In the genomic region with DNA sequence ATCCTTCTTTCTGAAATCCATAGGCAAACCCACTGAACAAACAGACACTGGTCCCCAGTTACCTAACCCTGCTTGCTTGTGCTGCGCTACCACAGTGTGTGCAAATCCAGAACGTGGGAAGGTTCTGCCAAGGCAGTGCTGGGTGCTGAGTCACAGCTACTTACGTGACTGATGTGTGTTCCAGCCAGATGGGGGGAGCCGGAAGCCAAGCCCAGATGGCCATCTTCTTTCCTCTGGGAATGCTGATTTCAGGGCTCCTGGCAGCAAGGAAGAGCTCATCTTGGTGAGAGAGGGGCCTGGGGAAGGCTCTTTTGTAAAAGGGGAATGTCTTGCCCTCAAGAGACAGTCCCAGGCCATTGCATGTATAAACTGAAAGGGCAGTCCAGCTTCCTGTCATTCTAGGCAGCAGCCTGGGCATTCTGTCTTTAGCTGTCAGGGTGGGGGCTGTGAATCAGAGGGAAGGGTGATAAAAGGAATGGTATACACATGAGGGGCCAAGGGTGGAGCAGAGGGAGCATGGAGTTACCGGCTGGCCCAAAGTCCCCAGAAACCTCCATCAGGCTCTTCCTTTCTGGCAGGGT, we compare ENCODE assay signal across 8 cellular contexts. TPM values are rescaled to one million over a fixed set of nuclear protein-coding genes. Genes with fewer than 3 reads are reported as not detected.
DNase-seq lines count a peak whose midpoint lies in the region; ATAC-seq and TF ChIP-seq lines count a peak whose summit lies in the region.

No MANE protein-coding gene starts in this region.

- peaks cover 22% of the 10 kb centered on the region; the same call in 1 of the 2 replicates for H3K36me3 ChIP-seq in IMR-90 (ENCODE audit: control insufficient read depth, insufficient read depth, low read length)
- no peaks in the 10 kb centered on the region for H3K36me3 ChIP-seq in brain microvascular endothelial cell (replicated peaks)

- DNase-seq in IMR-90 = peak; percentile 98
- DNase-seq in brain microvascular endothelial cell = peak; percentile 97
- DNase-seq in kidney tubule cell (ENCODE audit: low spot score) = peak; percentile 86
- DNase-seq in superior temporal gyrus (ENCODE audit: extremely low spot score) = peak; percentile 83
- no peak for DNase-seq in mesothelial cell of epicardium (ENCODE audit: low spot score in 2 of 2, unreplicated experiment in 2 of 2)
- DNase-seq in activated CD4-positive, alpha-beta T cell treated with anti-CD3 and anti-CD28 coated beads for 48 hours = no peak
- no peak for DNase-seq in activated T-cell treated with anti-CD3 and anti-CD28 coated beads, Interleukin-2, amount 50 U/mL, for 72 hours

- H3K27ac ChIP-seq in IMR-90 (ENCODE audit: insufficient read depth, low read length) = peak overlapping the region; percentile 69
- peak overlapping the region; percentile 70 for H3K27ac ChIP-seq in brain microvascular endothelial cell

- dilution Hi-C loops in IMR-90 (cut with HindIII; ENCODE audit: low sequenced_read_pairs, unreplicated experiment) = no loop called here

- peaks cover 0 to 9% of the 10 kb centered on the region in 2 experiments; a peak in 1 of 4 replicates for H3K79me1 ChIP-seq in IMR-90 (ENCODE audit: low read depth in 1 of 2, low read length in 2 of 2)

- CTCF ChIA-PET in IMR-90 (lab: Yijun Ruan, JAX) = interaction anchor here (0.6 to 1.1 kb wide), 3 partner anchors 9 to 53 kb away, joined by 3 to 13 read pairs (median 6); no protein-coding TSS in a partner anchor

- H3K18ac ChIP-seq in IMR-90 (ENCODE audit: low read depth, low read length) = peak overlapping the region; percentile 78

- H3K9me3 Mint-ChIP-seq in mesothelial cell of epicardium = no peaks in the 10 kb centered on the region
- no peaks in the 10 kb centered on the region for H3K9me3 Mint-ChIP-seq in activated T-cell treated with anti-CD3 and anti-CD28 coated beads, Interleukin-2, amount 50 U/mL, for 72 hours

- peak overlapping the region; percentile 74 for H4K5ac ChIP-seq in IMR-90 (ENCODE audit: low read depth, low read length)

- H3K4me3 ChIP-seq in IMR-90 (ENCODE audit: insufficient read depth, low read depth, low read length) (no peak overlapping the region), brain microvascular endothelial cell (ENCODE audit: low read depth, low read length) (no peak overlapping the region)

- peak overlapping the region; percentile 85 for H2AK9ac ChIP-seq in IMR-90 (replicated peaks; ENCODE audit: low read depth, low read length, poor library complexity)

- 30% methylated on average over 2 of the region's 5 CpGs; no CpG with 5 or more reads in 1 of the 2 experiments for WGBS in IMR-90 (ENCODE audit: extremely low coverage in 2 of 2, insufficient read length in 1 of 2), 2 experiments

- H2BK120ac ChIP-seq in IMR-90 (ENCODE audit: low read depth, low read length) = peak overlapping the region; percentile 86

- peaks cover 23% of the 10 kb centered on the region; the same call in 1 of the 2 replicates for H3K9me1 ChIP-seq in IMR-90 (ENCODE audit: insufficient read depth, low read length)

- TF ChIP-seq POLR2A in IMR-90 (IDR thresholded peaks at IDR 0.05; ENCODE audit: low read depth, low read length) = no peak

- peak overlapping the region; percentile 84 for H3K14ac ChIP-seq in IMR-90 (replicated peaks; ENCODE audit: low read depth, low read length)

- H3K9me3 ChIP-seq in IMR-90 (ENCODE audit: control insufficient read depth, insufficient read depth, low read length) = no peaks in the 10 kb centered on the region

- H3K56ac ChIP-seq in IMR-90 (ENCODE audit: extremely low read depth, insufficient read depth, low read length) = peak overlapping the region; percentile 75; the same call in 1 of the 2 replicates

- peak overlapping the region; percentile 86 for H2AFZ ChIP-seq in IMR-90 (replicated peaks; ENCODE audit: low read length, poor library complexity)

- peak overlapping the region; percentile 93 to 95 for H4K8ac ChIP-seq in IMR-90 (ENCODE audit: low read depth in 2 of 2, low read length in 2 of 2)

- peak overlapping the region; percentile 83 for H2BK5ac ChIP-seq in IMR-90 (ENCODE audit: low read depth, low read length, poor library complexity, severe bottlenecking)

- POLR2A ChIA-PET in IMR-90 (lab: Charles Lee; ENCODE audit: unreplicated experiment) = interaction anchor here (1.1 kb wide), 1 partner anchor 13 kb away, joined by 3 read pairs; no protein-coding TSS in a partner anchor

- H3K27me3 ChIP-seq in IMR-90 (ENCODE audit: control insufficient read depth, insufficient read depth, low read length) (no peaks in the 10 kb centered on the region), brain microvascular endothelial cell (replicated peaks) (no peaks in the 10 kb centered on the region)

- H3K4ac ChIP-seq in IMR-90 (ENCODE audit: low read depth, low read length) = peak overlapping the region; percentile 77

- peaks cover 21% of the 10 kb centered on the region for H3K4me1 Mint-ChIP-seq in mesothelial cell of epicardium
- peaks cover 29% of the 10 kb centered on the region for H3K4me1 Mint-ChIP-seq in activated T-cell treated with anti-CD3 and anti-CD28 coated beads, Interleukin-2, amount 50 U/mL, for 72 hours (ENCODE audit: low read depth)

- TF ChIP-seq RAD21 in IMR-90 (IDR thresholded peaks at IDR 0.05; ENCODE audit: low read length) = no peak

- peak; percentile 93 for ATAC-seq in IMR-90 (ENCODE audit: low read depth)
- ATAC-seq in HG03460 (IDR thresholded peaks at IDR 0.05; ENCODE audit: unreplicated experiment) = no peak
- no peak for ATAC-seq in activated T-cell treated with anti-CD3 and anti-CD28 coated beads, Interleukin-2, amount 50 U/mL, for 72 hours (replicated peaks in 1 of 2)

- H3K4me2 ChIP-seq in IMR-90 (ENCODE audit: low read depth, low read length) = peak overlapping the region; percentile 13; the same call in 1 of the 2 replicates

- H2BK15ac ChIP-seq in IMR-90 (ENCODE audit: low read depth, low read length) = peak overlapping the region; percentile 82; the same call in 2 of the 3 replicates

- no peak overlapping the region for H3K9ac ChIP-seq in IMR-90 (ENCODE audit: low read depth, low read length)

- H3K4me1 ChIP-seq in IMR-90 (ENCODE audit: control insufficient read depth, insufficient read depth, low read length) = peaks cover 14% of the 10 kb centered on the region

- no peaks in the 10 kb centered on the region for H3K27me3 Mint-ChIP-seq in mesothelial cell of epicardium (ENCODE audit: low read depth)
- no peaks in the 10 kb centered on the region for H3K27me3 Mint-ChIP-seq in activated T-cell treated with anti-CD3 and anti-CD28 coated beads, Interleukin-2, amount 50 U/mL, for 72 hours (ENCODE audit: low read depth)

- H4K20me1 ChIP-seq in IMR-90 (ENCODE audit: insufficient read depth, low read length) = no peaks in the 10 kb centered on the region

- BruUV-seq in IMR-90 (replicated peaks; lab: Mats Ljungman, UMichigan) = no TSS peak

- intact Hi-C loops in IMR-90 (cut with micrococcal nuclease) = no loop called here

- H3K27ac Mint-ChIP-seq in mesothelial cell of epicardium = no peak overlapping the region
- no peak overlapping the region for H3K27ac Mint-ChIP-seq in activated T-cell treated with anti-CD3 and anti-CD28 coated beads, Interleukin-2, amount 50 U/mL, for 72 hours

- peak overlapping the region; percentile 78 for H3K23ac ChIP-seq in IMR-90 (ENCODE audit: low read depth, low read length)

- peak overlapping the region; percentile 75 for H2AK5ac ChIP-seq in IMR-90 (ENCODE audit: low read depth, low read length)

- H4K91ac ChIP-seq in IMR-90 (ENCODE audit: insufficient read depth, low read depth, low read length) = peak overlapping the region; percentile 96

- TF ChIP-seq CTCF in IMR-90 (conservative IDR thresholded peaks at IDR 0.05; ENCODE audit: low read depth, low read length) (no peak; the same call in 1 of the 2 replicates), brain microvascular endothelial cell (IDR thresholded peaks at IDR 0.05; ENCODE audit: low read depth, low read length, missing control alignments) (no peak), mesothelial cell of epicardium (IDR thresholded peaks at IDR 0.05; ENCODE audit: unreplicated experiment) (no peak)

- in situ Hi-C loops in IMR-90 (cut with MboI; ENCODE audit: low sequenced_read_pairs) = no loop called here
- in situ Hi-C loops in brain microvascular endothelial cell (cut with HindIII; ENCODE audit: low pct_ligation_motif_present, low sequenced_read_pairs) = no loop called here

- H2BK20ac ChIP-seq in IMR-90 (ENCODE audit: low read depth, low read length) = peak overlapping the region; percentile 82

- no peak overlapping the region for H3K4me3 Mint-ChIP-seq in mesothelial cell of epicardium
- no peak overlapping the region for H3K4me3 Mint-ChIP-seq in activated T-cell treated with anti-CD3 and anti-CD28 coated beads, Interleukin-2, amount 50 U/mL, for 72 hours

- H3K36me3 Mint-ChIP-seq in mesothelial cell of epicardium = no peaks in the 10 kb centered on the region
- peaks cover 7 to 10% of the 10 kb centered on the region in 2 donors for H3K36me3 Mint-ChIP-seq in activated T-cell treated with anti-CD3 and anti-CD28 coated beads, Interleukin-2, amount 50 U/mL, for 72 hours (ENCODE audit: insufficient read depth in 2 of 2)

TF ChIP-seq in IMR-90, 13 proteins besides CTCF, POLR2A, EP300 and RAD21 (continues in another document):
- TF ChIP-seq SMC3 (IDR thresholded peaks at IDR 0.05; ENCODE audit: low read depth, low read length) (no peak), RFX5 (IDR thresholded peaks at IDR 0.05; ENCODE audit: low read depth, low read length) (peak; percentile 58), NFE2L2 (IDR thresholded peaks at IDR 0.05; ENCODE audit: low read depth, low read length) (peak; percentile 88), MAZ (IDR thresholded peaks at IDR 0.05; ENCODE audit: borderline replicate concordance, low read depth, low read length) (no peak; the same call in 1 of the 2 replicates)
- TF ChIP-seq, protein P1, sequence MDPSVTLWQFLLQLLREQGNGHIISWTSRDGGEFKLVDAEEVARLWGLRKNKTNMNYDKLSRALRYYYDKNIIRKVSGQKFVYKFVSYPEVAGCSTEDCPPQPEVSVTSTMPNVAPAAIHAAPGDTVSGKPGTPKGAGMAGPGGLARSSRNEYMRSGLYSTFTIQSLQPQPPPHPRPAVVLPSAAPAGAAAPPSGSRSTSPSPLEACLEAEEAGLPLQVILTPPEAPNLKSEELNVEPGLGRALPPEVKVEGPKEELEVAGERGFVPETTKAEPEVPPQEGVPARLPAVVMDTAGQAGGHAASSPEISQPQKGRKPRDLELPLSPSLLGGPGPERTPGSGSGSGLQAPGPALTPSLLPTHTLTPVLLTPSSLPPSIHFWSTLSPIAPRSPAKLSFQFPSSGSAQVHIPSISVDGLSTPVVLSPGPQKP (IDR thresholded peaks at IDR 0.05; ENCODE audit: borderline replicate concordance, low read depth, low read length) = no peak

RNA-seq across cellular contexts. Expression of a gene that starts 54.1 kb away (rescaled TPM):
- total RNA-seq in IMR-90 (2012; rRNA removed) = 37.1 and 76.1 TPM in 2 replicates
- 57.7 and 82.0 TPM in 2 replicates for polyA plus RNA-seq in IMR-90 (2012; rRNA removed)
- polyA plus RNA-seq in IMR-90 (2012; cell fraction: cytosol; rRNA removed) = 14.1 and 15.1 TPM in 2 replicates
- polyA plus RNA-seq in IMR-90 (2012; cell fraction: nucleus; rRNA removed; ENCODE audit: low replicate concordance) = 31.9 and 303 TPM in 2 replicates
- 223 to 228 TPM (median 224 TPM) in 3 replicates for total RNA-seq in mesothelial cell of epicardium
- 100 to 1,000 TPM; 108 to 120 TPM for total RNA-seq in activated T-cell treated with anti-CD3 and anti-CD28 coated beads, Interleukin-2, amount 50 U/mL, for 72 hours

Comparison
In these comparisons a context has a peak if more than half of its experiments do, and no peak if none do; other contexts are left out.
1. DNase-seq: peak in IMR-90 (single experiment), brain microvascular endothelial cell (single experiment), kidney tubule cell (single experiment) and superior temporal gyrus (single experiment); none in mesothelial cell of epicardium (0 of 2), activated CD4-positive, alpha-beta T cell treated with anti-CD3 and anti-CD28 coated beads for 48 hours (single experiment) and activated T-cell treated with anti-CD3 and anti-CD28 coated beads, Interleukin-2, amount 50 U/mL, for 72 hours (0 of 2).